Comparison of ENCODE assay signal across 14 cellular contexts in genomic region chr2:198287706-198288105, GRCh38.
"Had no signal": no experiment of that assay in that cellular context is flagged by ENCODE, and none has a peak within 500 bp of the region (broad histone marks: within the 10 kb centered on the region; RNA-seq: fewer than 3 reads in every experiment).

No MANE protein-coding gene starts in this region.

- H3K9me3 ChIP-seq: left ventricle myocardium inferior, right atrium auricular region, upper lobe of left lung had no signal

- H3K4me1 ChIP-seq: left ventricle myocardium inferior, right atrium auricular region, upper lobe of left lung had no signal

- H3K27me3 ChIP-seq: right atrium auricular region, upper lobe of left lung had no signal

- DNase-seq: activated CD8-positive, alpha-beta memory T cell treated with anti-CD3 and anti-CD28 coated beads, Interleukin-2, amount 50 U/mL, for 48 hours; activated naive CD4-positive, alpha-beta T cell treated with Interleukin-2 at 50 U/mL for 16 hours; activated naive CD8-positive, alpha-beta T cell treated with anti-CD3 and anti-CD28 coated beads for 36 hours; activated T-cell treated with anti-CD3 and anti-CD28 coated beads, Interleukin-2, amount 50 U/mL, for 4 hours; left ventricle myocardium inferior; stimulated activated CD4-positive, alpha-beta T cell treated with anti-CD3 and anti-CD28 coated beads, Interleukin-12 subunit alpha, Interleukin-12 subunit beta, amount 100 ng/mL, for 4 hours; stimulated activated CD4-positive, alpha-beta T cell treated with anti-CD3 and anti-CD28 coated beads, Interleukin-4, amount 100 ng/mL, for 4 hours; stimulated activated naive CD8-positive, alpha-beta T cell treated with anti-CD3 and anti-CD28 coated beads, Interleukin-15, Interleukin-2, amounts not matched to agents 100 U/mL and 50 U/mL, for 24 hours; T-helper 9 cell; upper lobe of left lung had no signal

- H3K4me3 ChIP-seq: left ventricle myocardium inferior, right atrium auricular region, upper lobe of left lung had no signal

- H3K27ac ChIP-seq: epithelial cell of prostate, left ventricle myocardium inferior, right atrium auricular region, upper lobe of left lung had no signal

- H3K36me3 ChIP-seq: left ventricle myocardium inferior, right atrium auricular region, upper lobe of left lung had no signal

- ATAC-seq: activated T-cell treated with anti-CD3 and anti-CD28 coated beads, Interleukin-2, amount 50 U/mL, for 4 hours; natural killer cell treated with Interleukin-12 subunit alpha and Interleukin-12 subunit beta and Interleukin-15 and Interleukin-18, amount 100 ng/mL, for 72 hours; stimulated activated naive CD8-positive, alpha-beta T cell treated with anti-CD3 and anti-CD28 coated beads, Interleukin-15, Interleukin-2, amounts not matched to agents 100 U/mL and 50 U/mL, for 24 hours; WTC11 had no signal
